ENCODE assay signal across 1 cellular context in the genomic region with DNA sequence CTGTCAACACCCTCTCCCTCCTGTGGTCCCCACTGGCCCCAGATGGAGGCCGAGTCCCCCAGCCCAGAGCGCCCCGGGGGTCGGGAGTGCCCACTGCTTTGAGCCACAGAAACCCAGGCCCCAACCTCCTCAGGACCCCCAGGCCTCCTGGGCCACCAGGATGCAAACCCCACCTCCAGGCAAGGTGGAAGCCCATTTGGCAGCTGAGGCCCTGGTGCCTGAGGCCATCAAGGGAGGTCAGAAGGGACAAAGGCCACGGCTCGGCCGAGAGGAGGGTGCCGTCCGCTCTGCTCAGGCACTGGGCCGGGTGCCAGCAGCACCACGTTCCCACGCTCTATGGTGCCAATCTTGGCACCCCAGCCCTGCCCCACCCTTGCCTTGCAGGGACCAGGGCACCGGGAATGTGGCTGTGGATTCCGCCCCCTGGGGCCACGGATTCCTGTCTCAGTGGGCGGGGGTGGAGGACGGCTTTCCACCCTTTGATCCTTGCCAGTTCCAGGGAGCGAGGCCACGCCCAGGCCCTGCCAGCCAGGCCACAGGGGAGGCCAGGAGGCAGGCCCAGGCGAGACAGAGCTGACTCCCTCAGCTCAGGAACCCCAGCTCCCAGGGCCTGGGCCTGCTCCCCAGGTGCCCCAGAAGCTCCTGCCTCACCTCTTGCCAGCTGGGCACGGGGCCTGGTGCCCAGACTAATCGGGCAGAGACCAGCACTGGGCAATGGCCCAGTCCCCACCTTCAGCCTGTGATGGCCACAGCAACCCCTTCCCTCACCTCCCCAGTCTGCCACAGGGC.
TF ChIP-seq lines count a peak whose summit lies in the region.

No MANE protein-coding gene starts in this region.

TF ChIP-seq in HepG2, 621 proteins besides CTCF, POLR2A, EP300 and RAD21 (continued from another document and continues in another):
- TF ChIP-seq ZNF407 (CRISPR knock-in tag; IDR thresholded peaks at IDR 0.05; ENCODE audit: not compliant biosample characterization): no peak
- TF ChIP-seq SP1 (IDR thresholded peaks at IDR 0.05): no peak
- no peak; the same call in 1 of the 2 replicates for TF ChIP-seq SP1 (CRISPR knock-in tag; IDR thresholded peaks at IDR 0.05)
- TF ChIP-seq, protein P1, sequence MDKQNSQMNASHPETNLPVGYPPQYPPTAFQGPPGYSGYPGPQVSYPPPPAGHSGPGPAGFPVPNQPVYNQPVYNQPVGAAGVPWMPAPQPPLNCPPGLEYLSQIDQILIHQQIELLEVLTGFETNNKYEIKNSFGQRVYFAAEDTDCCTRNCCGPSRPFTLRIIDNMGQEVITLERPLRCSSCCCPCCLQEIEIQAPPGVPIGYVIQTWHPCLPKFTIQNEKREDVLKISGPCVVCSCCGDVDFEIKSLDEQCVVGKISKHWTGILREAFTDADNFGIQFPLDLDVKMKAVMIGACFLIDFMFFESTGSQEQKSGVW (CRISPR knock-in tag; IDR thresholded peaks at IDR 0.05; ENCODE audit: borderline replicate concordance): no peak
- no peak for TF ChIP-seq CHCHD3 (CRISPR knock-in tag; IDR thresholded peaks at IDR 0.05)
- TF ChIP-seq ZNF570 (CRISPR knock-in tag; IDR thresholded peaks at IDR 0.05; ENCODE audit: borderline replicate concordance): no peak
- no peak for TF ChIP-seq U2AF2 (IDR thresholded peaks at IDR 0.05; ENCODE audit: low read depth, low read length)
- TF ChIP-seq GTF2F1 (IDR thresholded peaks at IDR 0.05; ENCODE audit: low read length): no peak
- TF ChIP-seq MBNL3 (CRISPR knock-in tag; conservative IDR thresholded peaks at IDR 0.05): no peak
- no peak for TF ChIP-seq DZIP1 (CRISPR knock-in tag; IDR thresholded peaks at IDR 0.05)
- TF ChIP-seq ZBTB33 (CRISPR knock-in tag; IDR thresholded peaks at IDR 0.05): no peak
- TF ChIP-seq, protein P2, sequence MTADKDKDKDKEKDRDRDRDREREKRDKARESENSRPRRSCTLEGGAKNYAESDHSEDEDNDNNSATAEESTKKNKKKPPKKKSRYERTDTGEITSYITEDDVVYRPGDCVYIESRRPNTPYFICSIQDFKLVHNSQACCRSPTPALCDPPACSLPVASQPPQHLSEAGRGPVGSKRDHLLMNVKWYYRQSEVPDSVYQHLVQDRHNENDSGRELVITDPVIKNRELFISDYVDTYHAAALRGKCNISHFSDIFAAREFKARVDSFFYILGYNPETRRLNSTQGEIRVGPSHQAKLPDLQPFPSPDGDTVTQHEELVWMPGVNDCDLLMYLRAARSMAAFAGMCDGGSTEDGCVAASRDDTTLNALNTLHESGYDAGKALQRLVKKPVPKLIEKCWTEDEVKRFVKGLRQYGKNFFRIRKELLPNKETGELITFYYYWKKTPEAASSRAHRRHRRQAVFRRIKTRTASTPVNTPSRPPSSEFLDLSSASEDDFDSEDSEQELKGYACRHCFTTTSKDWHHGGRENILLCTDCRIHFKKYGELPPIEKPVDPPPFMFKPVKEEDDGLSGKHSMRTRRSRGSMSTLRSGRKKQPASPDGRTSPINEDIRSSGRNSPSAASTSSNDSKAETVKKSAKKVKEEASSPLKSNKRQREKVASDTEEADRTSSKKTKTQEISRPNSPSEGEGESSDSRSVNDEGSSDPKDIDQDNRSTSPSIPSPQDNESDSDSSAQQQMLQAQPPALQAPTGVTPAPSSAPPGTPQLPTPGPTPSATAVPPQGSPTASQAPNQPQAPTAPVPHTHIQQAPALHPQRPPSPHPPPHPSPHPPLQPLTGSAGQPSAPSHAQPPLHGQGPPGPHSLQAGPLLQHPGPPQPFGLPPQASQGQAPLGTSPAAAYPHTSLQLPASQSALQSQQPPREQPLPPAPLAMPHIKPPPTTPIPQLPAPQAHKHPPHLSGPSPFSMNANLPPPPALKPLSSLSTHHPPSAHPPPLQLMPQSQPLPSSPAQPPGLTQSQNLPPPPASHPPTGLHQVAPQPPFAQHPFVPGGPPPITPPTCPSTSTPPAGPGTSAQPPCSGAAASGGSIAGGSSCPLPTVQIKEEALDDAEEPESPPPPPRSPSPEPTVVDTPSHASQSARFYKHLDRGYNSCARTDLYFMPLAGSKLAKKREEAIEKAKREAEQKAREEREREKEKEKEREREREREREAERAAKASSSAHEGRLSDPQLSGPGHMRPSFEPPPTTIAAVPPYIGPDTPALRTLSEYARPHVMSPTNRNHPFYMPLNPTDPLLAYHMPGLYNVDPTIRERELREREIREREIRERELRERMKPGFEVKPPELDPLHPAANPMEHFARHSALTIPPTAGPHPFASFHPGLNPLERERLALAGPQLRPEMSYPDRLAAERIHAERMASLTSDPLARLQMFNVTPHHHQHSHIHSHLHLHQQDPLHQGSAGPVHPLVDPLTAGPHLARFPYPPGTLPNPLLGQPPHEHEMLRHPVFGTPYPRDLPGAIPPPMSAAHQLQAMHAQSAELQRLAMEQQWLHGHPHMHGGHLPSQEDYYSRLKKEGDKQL (CRISPR knock-in tag; IDR thresholded peaks at IDR 0.05; ENCODE audit: low read depth): peak; percentile 26; the same call in 1 of the 2 replicates
- TF ChIP-seq, protein P3, sequence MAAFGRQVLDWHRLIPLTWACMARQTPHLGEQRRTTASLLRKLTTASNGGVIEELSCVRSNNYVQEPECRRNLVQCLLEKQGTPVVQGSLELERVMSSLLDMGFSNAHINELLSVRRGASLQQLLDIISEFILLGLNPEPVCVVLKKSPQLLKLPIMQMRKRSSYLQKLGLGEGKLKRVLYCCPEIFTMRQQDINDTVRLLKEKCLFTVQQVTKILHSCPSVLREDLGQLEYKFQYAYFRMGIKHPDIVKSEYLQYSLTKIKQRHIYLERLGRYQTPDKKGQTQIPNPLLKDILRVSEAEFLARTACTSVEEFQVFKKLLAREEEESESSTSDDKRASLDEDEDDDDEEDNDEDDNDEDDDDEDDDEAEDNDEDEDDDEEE (CRISPR knock-in tag; IDR thresholded peaks at IDR 0.05): no peak
- no peak for TF ChIP-seq ZNF282 (IDR thresholded peaks at IDR 0.05; ENCODE audit: partially characterized antibody)
- no peak for TF ChIP-seq ISX (CRISPR knock-in tag; conservative IDR thresholded peaks at IDR 0.05)
- no peak for TF ChIP-seq SRF (IDR thresholded peaks at IDR 0.05; ENCODE audit: low read depth, low read length)
- TF ChIP-seq ZNF326 (CRISPR knock-in tag; IDR thresholded peaks at IDR 0.05; ENCODE audit: borderline replicate concordance): no peak
- TF ChIP-seq, protein P4, sequence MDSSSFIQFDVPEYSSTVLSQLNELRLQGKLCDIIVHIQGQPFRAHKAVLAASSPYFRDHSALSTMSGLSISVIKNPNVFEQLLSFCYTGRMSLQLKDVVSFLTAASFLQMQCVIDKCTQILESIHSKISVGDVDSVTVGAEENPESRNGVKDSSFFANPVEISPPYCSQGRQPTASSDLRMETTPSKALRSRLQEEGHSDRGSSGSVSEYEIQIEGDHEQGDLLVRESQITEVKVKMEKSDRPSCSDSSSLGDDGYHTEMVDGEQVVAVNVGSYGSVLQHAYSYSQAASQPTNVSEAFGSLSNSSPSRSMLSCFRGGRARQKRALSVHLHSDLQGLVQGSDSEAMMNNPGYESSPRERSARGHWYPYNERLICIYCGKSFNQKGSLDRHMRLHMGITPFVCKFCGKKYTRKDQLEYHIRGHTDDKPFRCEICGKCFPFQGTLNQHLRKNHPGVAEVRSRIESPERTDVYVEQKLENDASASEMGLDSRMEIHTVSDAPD (CRISPR knock-in tag; IDR thresholded peaks at IDR 0.05): no peak; the same call in 1 of the 2 replicates
- no peak for TF ChIP-seq FOXM1 (CRISPR knock-in tag; IDR thresholded peaks at IDR 0.05)
- no peak for TF ChIP-seq TCF7L2 (IDR thresholded peaks at IDR 0.05; ENCODE audit: low read depth, low read length)
- peak; percentile 36; the same call in 1 of the 2 replicates for TF ChIP-seq ZBTB38 (CRISPR knock-in tag; IDR thresholded peaks at IDR 0.05)
- no peak for TF ChIP-seq PBX3 (CRISPR knock-in tag; IDR thresholded peaks at IDR 0.05; ENCODE audit: borderline replicate concordance)
